28 cellular contexts compared by ENCODE assay signal in the genomic region with DNA sequence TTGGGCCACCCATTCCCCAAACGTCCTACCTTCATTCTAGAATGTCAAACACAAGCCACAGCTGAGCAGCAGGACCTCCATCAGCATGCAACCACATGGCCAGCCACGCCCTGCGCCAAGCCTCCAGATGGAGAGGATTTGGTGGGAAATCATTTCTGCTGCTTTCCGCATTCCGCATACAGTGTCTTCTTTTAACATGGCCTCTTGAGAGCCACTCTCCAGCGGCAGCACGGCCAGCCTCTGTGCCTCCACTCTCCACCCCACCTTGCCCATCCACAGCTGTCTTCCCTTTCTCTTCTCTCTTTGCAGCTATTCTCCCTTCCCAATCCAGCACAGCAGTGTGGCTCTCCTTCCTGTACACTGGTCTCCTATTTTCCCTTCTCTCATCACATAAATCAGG.
"Had no signal": no experiment of that assay in that cellular context is flagged by ENCODE, and none has a peak within 500 bp of the region (broad histone marks: within the 10 kb centered on the region; RNA-seq: fewer than 3 reads in every experiment).

No MANE protein-coding gene starts in this region.

- H3K36me3 Mint-ChIP-seq: mesothelial cell of epicardium, naive B cell had no signal

- H3K4me3 Mint-ChIP-seq: dendritic cell treated with granulocyte-macrophage colony-stimulating factor and Interleukin-4, amounts not matched to agents 40 ng/mL and 50 ng/mL, for 4 days; effector memory CD8-positive, alpha-beta T cell; endodermal cell; mesothelial cell of epicardium; naive B cell had no signal

- ATAC-seq: effector memory CD8-positive, alpha-beta T cell; esophagus mucosa; gastrocnemius medialis; heart right ventricle; left colon; left lung; left ventricle myocardium superior; mucosa of descending colon had no signal

- H3K27me3 ChIP-seq: colonic mucosa, gastrocnemius medialis, left lung had no signal

- H3K4me3 ChIP-seq: colonic mucosa, gastrocnemius medialis, heart right ventricle, left lung, lung, mucosa of descending colon had no signal

- H3K36me3 ChIP-seq: colonic mucosa, gastrocnemius medialis, heart right ventricle, left lung had no signal

- DNase-seq: cerebellar nuclear complex; colonic mucosa; cortex of kidney; effector CD8-positive, alpha-beta T cell; effector memory CD8-positive, alpha-beta T cell; endodermal cell; erythroblast; foreskin fibroblast; foreskin melanocyte; gastrocnemius medialis; glutamatergic neuron; head of caudate nucleus; heart right ventricle; hippocampal formation; kidney; kidney glomerular epithelial cell; left colon; left lung; left ventricle myocardium superior; mammary epithelial cell; mesenchymal stem cell; mucosa of descending colon; naive B cell had no signal

- H3K9me3 Mint-ChIP-seq: endodermal cell, mesothelial cell of epicardium had no signal

- H3K27me3 Mint-ChIP-seq: dendritic cell treated with granulocyte-macrophage colony-stimulating factor and Interleukin-4, amounts not matched to agents 40 ng/mL and 50 ng/mL, for 4 days; effector memory CD8-positive, alpha-beta T cell; naive B cell had no signal

- H3K4me1 Mint-ChIP-seq: endodermal cell, mesothelial cell of epicardium, naive B cell had no signal

- H3K27ac ChIP-seq: colonic mucosa, epithelial cell of prostate, gastrocnemius medialis, heart right ventricle, left lung had no signal

- H3K4me1 ChIP-seq: colonic mucosa, gastrocnemius medialis, heart right ventricle, left lung had no signal

- H3K9me3 ChIP-seq: colonic mucosa, gastrocnemius medialis, mucosa of descending colon had no signal

- H3K27ac Mint-ChIP-seq: dendritic cell treated with granulocyte-macrophage colony-stimulating factor and Interleukin-4, amounts not matched to agents 40 ng/mL and 50 ng/mL, for 4 days; effector memory CD8-positive, alpha-beta T cell; endodermal cell; mesothelial cell of epicardium; naive B cell had no signal
